In the genomic region with DNA sequence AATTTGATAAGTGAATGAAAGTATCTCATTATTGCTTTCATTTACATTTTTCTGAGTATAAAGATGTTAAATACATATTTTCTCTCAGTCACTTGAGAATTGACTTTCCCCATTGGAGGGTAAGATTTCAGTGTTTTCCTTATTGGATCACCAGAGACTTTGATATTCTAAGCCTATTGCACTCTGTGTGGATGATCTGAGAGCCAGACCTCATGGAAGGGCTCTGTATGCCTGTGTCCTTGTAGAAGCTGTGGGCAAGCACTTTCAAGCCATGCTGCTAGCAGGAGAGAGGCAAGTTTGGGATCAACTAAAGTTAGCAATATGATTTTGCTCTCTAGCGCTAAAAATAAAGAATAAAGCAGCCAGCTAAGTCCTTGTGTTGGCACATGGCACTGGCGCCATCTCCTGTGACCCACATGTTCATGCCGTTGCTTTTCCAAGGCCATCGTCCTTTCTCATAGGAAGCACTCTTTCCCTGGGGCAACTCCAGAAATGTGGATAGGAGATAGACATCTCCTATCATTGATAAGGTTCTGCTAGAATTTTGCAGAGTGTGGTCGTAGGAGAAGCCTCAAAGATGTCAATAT, we compare ENCODE assay signal across 2 cellular contexts.
TF ChIP-seq lines count a peak whose summit lies in the region.

No MANE protein-coding gene starts in this region.

TF ChIP-seq in Ishikawa, 13 proteins besides CTCF, POLR2A, EP300 and RAD21 (continued from another document):
- TF ChIP-seq TEAD4 (IDR thresholded peaks at IDR 0.05), result no peak
- TF ChIP-seq, protein P1, sequence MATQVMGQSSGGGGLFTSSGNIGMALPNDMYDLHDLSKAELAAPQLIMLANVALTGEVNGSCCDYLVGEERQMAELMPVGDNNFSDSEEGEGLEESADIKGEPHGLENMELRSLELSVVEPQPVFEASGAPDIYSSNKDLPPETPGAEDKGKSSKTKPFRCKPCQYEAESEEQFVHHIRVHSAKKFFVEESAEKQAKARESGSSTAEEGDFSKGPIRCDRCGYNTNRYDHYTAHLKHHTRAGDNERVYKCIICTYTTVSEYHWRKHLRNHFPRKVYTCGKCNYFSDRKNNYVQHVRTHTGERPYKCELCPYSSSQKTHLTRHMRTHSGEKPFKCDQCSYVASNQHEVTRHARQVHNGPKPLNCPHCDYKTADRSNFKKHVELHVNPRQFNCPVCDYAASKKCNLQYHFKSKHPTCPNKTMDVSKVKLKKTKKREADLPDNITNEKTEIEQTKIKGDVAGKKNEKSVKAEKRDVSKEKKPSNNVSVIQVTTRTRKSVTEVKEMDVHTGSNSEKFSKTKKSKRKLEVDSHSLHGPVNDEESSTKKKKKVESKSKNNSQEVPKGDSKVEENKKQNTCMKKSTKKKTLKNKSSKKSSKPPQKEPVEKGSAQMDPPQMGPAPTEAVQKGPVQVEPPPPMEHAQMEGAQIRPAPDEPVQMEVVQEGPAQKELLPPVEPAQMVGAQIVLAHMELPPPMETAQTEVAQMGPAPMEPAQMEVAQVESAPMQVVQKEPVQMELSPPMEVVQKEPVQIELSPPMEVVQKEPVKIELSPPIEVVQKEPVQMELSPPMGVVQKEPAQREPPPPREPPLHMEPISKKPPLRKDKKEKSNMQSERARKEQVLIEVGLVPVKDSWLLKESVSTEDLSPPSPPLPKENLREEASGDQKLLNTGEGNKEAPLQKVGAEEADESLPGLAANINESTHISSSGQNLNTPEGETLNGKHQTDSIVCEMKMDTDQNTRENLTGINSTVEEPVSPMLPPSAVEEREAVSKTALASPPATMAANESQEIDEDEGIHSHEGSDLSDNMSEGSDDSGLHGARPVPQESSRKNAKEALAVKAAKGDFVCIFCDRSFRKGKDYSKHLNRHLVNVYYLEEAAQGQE (IDR thresholded peaks at IDR 0.05; ENCODE audit: low read depth), result no peak
- TF ChIP-seq EGR1 (IDR thresholded peaks at IDR 0.05), result no peak
- TF ChIP-seq CEBPB (IDR thresholded peaks at IDR 0.05), result no peak
- TF ChIP-seq NFIC (IDR thresholded peaks at IDR 0.05), result no peak
- no peak for TF ChIP-seq TAF1 (IDR thresholded peaks at IDR 0.05; ENCODE audit: low read depth)

TF ChIP-seq in HepG2, 621 proteins besides CTCF, POLR2A, EP300 and RAD21 (continued from another document):
- TF ChIP-seq SMC3 (IDR thresholded peaks at IDR 0.05; ENCODE audit: low read length), result peak; percentile 29; the same call in 1 of the 2 replicates
- TF ChIP-seq STAG1 (CRISPR knock-in tag; IDR thresholded peaks at IDR 0.05), result peak; percentile 71
